25 cellular contexts compared by ENCODE assay signal in the genomic region with DNA sequence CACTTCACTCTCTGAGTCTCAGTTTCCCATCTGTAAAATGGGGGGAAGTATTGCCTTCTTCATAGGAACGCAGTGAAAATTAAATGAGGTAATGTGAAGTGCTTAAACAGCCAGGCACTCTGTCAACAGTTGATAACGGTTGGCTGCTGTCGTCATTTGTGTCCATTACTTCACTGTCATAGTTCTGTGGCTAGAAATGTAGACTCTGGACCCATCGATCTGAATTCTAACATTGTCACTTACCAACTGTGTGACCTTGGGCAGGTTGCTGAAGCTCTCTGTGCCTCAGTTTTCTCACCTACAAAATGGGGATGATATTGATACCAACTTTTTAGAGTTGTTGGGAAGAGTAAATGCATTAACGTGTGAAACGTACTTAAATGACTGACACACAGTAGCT.
DNase-seq lines count a peak whose midpoint lies in the region; ATAC-seq, FAIRE-seq and TF ChIP-seq lines count a peak whose summit lies in the region.
"Had no signal": no experiment of that assay in that cellular context is flagged by ENCODE, and none has a peak within 500 bp of the region (broad histone marks: within the 10 kb centered on the region; RNA-seq: fewer than 3 reads in every experiment).

No MANE protein-coding gene starts in this region.

- no peak for TF ChIP-seq POLR2A in HepG2 (IDR thresholded peaks at IDR 0.05; ENCODE audit: insufficient read depth in 1 of 2, low read depth in 2 of 2, low read length in 2 of 2)
- no peak for TF ChIP-seq POLR2A in right lobe of liver (IDR thresholded peaks at IDR 0.05)

- no peaks in the 10 kb centered on the region for H4K20me1 ChIP-seq in HepG2 (ENCODE audit: insufficient read depth, low read length)
- H4K20me1 ChIP-seq: BLaER1 treated with 17β-estradiol and CSF1 and Interleukin-3, amounts not matched to agents 10 nM and 100 nM had no signal

- POLR2A ChIA-PET in HepG2 (lab: Yijun Ruan, JAX): no interaction called here

- no peak overlapping the region for H3K9ac ChIP-seq in HepG2 (ENCODE audit: insufficient read depth, low read depth, low read length)
- H3K9ac ChIP-seq: BLaER1 treated with 17β-estradiol and CSF1 and Interleukin-3, amounts not matched to agents 10 nM and 100 nM had no signal

- DNase-seq in HepG2 (ENCODE audit: low spot score) (peak; percentile 35), right lobe of liver (no peak), ecto neural progenitor cell (ENCODE audit: low spot score) (peak; percentile 12), left lobe of liver (ENCODE audit: low spot score) (peak; percentile 4), HK-2 (ENCODE audit: unreplicated experiment) (no peak), NCI-H2081 (lab: John Stamatoyannopoulos, UW) (no peak)
- DNase-seq: 8988T; ACHN; AML-193; BE2C; CD4-positive, alpha-beta T cell; CD8-positive, alpha-beta memory T cell; DMS 273 treated with DMSO at 0.1 percent for 48 hours; DMS79; EL; GF-D8; H9; HFFc6 had no signal

- no peaks in the 10 kb centered on the region for H3K4me1 ChIP-seq in HepG2 (ENCODE audit: insufficient read depth, low read length)
- H3K4me1 ChIP-seq in right lobe of liver: no peaks in the 10 kb centered on the region
- H3K4me1 ChIP-seq: A549, BE2C had no signal

- FAIRE-seq in HepG2 (lab: Jason Lieb, UNC): no peak
- FAIRE-seq: A549, D721Med, GM12891, GM18507 had no signal

- TF ChIP-seq RAD21 in HepG2 (CRISPR knock-in tag; IDR thresholded peaks at IDR 0.05): no peak

- 22% methylated on average over 6 of the region's 6 CpGs for WGBS in HepG2 (ENCODE audit: low lambda C conversion rate)
- 47% methylated on average over 5 of the region's 6 CpGs for WGBS in right lobe of liver (ENCODE audit: insufficient coverage, low coverage, low lambda C conversion rate, missing lambda C conversion rate)

- TF ChIP-seq CTCF in HepG2 (CRISPR knock-in tag; IDR thresholded peaks at IDR 0.05) (no peak), right lobe of liver (IDR thresholded peaks at IDR 0.05) (no peak)

- no peak overlapping the region for H3K4me2 ChIP-seq in HepG2 (ENCODE audit: low read depth, low read length)
- H3K4me2 ChIP-seq: A549; BLaER1 treated with 17β-estradiol and CSF1 and Interleukin-3, amounts not matched to agents 10 nM and 100 nM; GM23338 had no signal

- H3K79me2 ChIP-seq in HepG2 (ENCODE audit: insufficient read depth, low read length): no peaks in the 10 kb centered on the region

- H3K27me3 ChIP-seq in HepG2 (ENCODE audit: control insufficient read depth in 1 of 2, insufficient read depth in 2 of 2, low read length in 2 of 2) (peaks cover under 1 to 8% of the 10 kb centered on the region in 2 experiments; a peak in 2 of 5 replicates), right lobe of liver (no peaks in the 10 kb centered on the region)
- H3K27me3 ChIP-seq: BE2C; BLaER1 treated with 17β-estradiol and CSF1 and Interleukin-3, amounts not matched to agents 10 nM and 100 nM had no signal

- H2AFZ ChIP-seq in HepG2 (ENCODE audit: low read length): no peak overlapping the region
- H2AFZ ChIP-seq: GM23338 had no signal

- intact Hi-C loops in HepG2 (cut with micrococcal nuclease; ENCODE audit: unreplicated experiment) (no loop called here), right lobe of liver (cut with DNase I) (no loop called here)

- no peak overlapping the region for H3K27ac ChIP-seq in HepG2 (ENCODE audit: extremely low read length, insufficient read depth, low read length)
- no peak overlapping the region for H3K27ac ChIP-seq in right lobe of liver
- H3K27ac ChIP-seq: A549; BLaER1 treated with 17β-estradiol and CSF1 and Interleukin-3, amounts not matched to agents 10 nM and 100 nM had no signal

- no peak for ATAC-seq in HepG2
- no peak for ATAC-seq in right lobe of liver
- ATAC-seq in left lobe of liver: no peak
- ATAC-seq: A549, GM23338, HCT116 had no signal

- H3K9me3 ChIP-seq in HepG2 (ENCODE audit: low read length) (no peaks in the 10 kb centered on the region), right lobe of liver (no peaks in the 10 kb centered on the region)
- H3K9me3 ChIP-seq: A549; BE2C; BLaER1 treated with 17β-estradiol and CSF1 and Interleukin-3, amounts not matched to agents 10 nM and 100 nM had no signal

- in situ Hi-C loops in HepG2 (cut with HindIII; ENCODE audit: extremely low pct_ligation_motif_present, low pct_unique_long_range_greater_than_20kb): loop anchor here (25.0 kb wide), 1 partner anchor 698 kb away; no protein-coding TSS in a partner anchor

- no peaks in the 10 kb centered on the region for H3K36me3 ChIP-seq in HepG2 (replicated peaks in 1 of 2; ENCODE audit: control insufficient read depth in 1 of 2, insufficient read depth in 2 of 2, low read length in 2 of 2)
- H3K36me3 ChIP-seq in right lobe of liver: no peaks in the 10 kb centered on the region
- H3K36me3 ChIP-seq: BE2C; BLaER1 treated with 17β-estradiol and CSF1 and Interleukin-3, amounts not matched to agents 10 nM and 100 nM had no signal

- TF ChIP-seq EP300 in HepG2 (IDR thresholded peaks at IDR 0.05; ENCODE audit: low read depth in 2 of 2, low read length in 2 of 2) (no peak), HepG2 (CRISPR knock-in tag; IDR thresholded peaks at IDR 0.05; ENCODE audit: borderline replicate concordance) (no peak)

- BruUV-seq in HepG2 (replicated peaks; lab: Mats Ljungman, UMichigan): no TSS peak

- CTCF ChIA-PET in HepG2 (lab: Yijun Ruan, JAX; ENCODE audit: low intra/inter-chr PET ratio, low total read pairs): no interaction called here

- H3K4me3 ChIP-seq in HepG2 (replicated peaks in 1 of 3; ENCODE audit: insufficient read depth in 1 of 3, low read depth in 2 of 3, low read length in 3 of 3) (no peak overlapping the region), right lobe of liver (no peak overlapping the region)
- H3K4me3 ChIP-seq: A549; BLaER1 treated with 17β-estradiol and CSF1 and Interleukin-3, amounts not matched to agents 10 nM and 100 nM; GM23338 had no signal

TF ChIP-seq in HepG2, 621 proteins besides CTCF, POLR2A, EP300 and RAD21 (continues in another document):
- TF ChIP-seq CCAR2 (optimal IDR thresholded peaks at IDR 0.05; ENCODE audit: low read depth, low read length) (no peak), SP2 (CRISPR knock-in tag; IDR thresholded peaks at IDR 0.05) (no peak), PAWR (CRISPR knock-in tag; IDR thresholded peaks at IDR 0.05; ENCODE audit: borderline replicate concordance) (no peak), ZMYM3 (CRISPR knock-in tag; IDR thresholded peaks at IDR 0.05) (peak; percentile 81), NFYC (CRISPR knock-in tag; IDR thresholded peaks at IDR 0.05) (no peak), ZNF772 (CRISPR knock-in tag; IDR thresholded peaks at IDR 0.05) (no peak), TBP (CRISPR knock-in tag; IDR thresholded peaks at IDR 0.05) (no peak), SRSF9 (IDR thresholded peaks at IDR 0.05; ENCODE audit: borderline replicate concordance, insufficient read depth, low read depth, low read length, poor library complexity, severe bottlenecking) (no peak), ZBTB1 (CRISPR knock-in tag; IDR thresholded peaks at IDR 0.05; ENCODE audit: borderline replicate concordance) (no peak), CREB1 (IDR thresholded peaks at IDR 0.05) (peak; percentile 61), CREB1 (CRISPR knock-in tag; IDR thresholded peaks at IDR 0.05) (peak; percentile 36; the same call in 1 of the 2 replicates), REL (CRISPR knock-in tag; conservative IDR thresholded peaks at IDR 0.05) (no peak), HOXA3 (CRISPR knock-in tag; IDR thresholded peaks at IDR 0.05) (peak; percentile 27; the same call in 1 of the 2 replicates), SOX13 (IDR thresholded peaks at IDR 0.05) (no peak), SOX13 (CRISPR knock-in tag; conservative IDR thresholded peaks at IDR 0.05 in 1 of 2, IDR thresholded peaks at IDR 0.05 in 1 of 2) (no peak), SUZ12 (IDR thresholded peaks at IDR 0.05; ENCODE audit: low read depth, low read length) (no peak), ONECUT2 (CRISPR knock-in tag; IDR thresholded peaks at IDR 0.05) (no peak), ZNF253 (CRISPR knock-in tag; IDR thresholded peaks at IDR 0.05; ENCODE audit: borderline replicate concordance) (no peak), GPN1 (CRISPR knock-in tag; IDR thresholded peaks at IDR 0.05; ENCODE audit: borderline replicate concordance) (no peak), ZNF607 (CRISPR knock-in tag; IDR thresholded peaks at IDR 0.05; ENCODE audit: borderline replicate concordance) (no peak), ZBTB21 (CRISPR knock-in tag; IDR thresholded peaks at IDR 0.05) (peak; percentile 93), SATB2 (CRISPR knock-in tag; IDR thresholded peaks at IDR 0.05) (no peak), SYNCRIP (IDR thresholded peaks at IDR 0.05; ENCODE audit: insufficient read depth, low read depth, low read length) (no peak), HNRNPK (IDR thresholded peaks at IDR 0.05; ENCODE audit: low read depth, low read length, poor library complexity, severe bottlenecking) (no peak), ZNF629 (CRISPR knock-in tag; conservative IDR thresholded peaks at IDR 0.05) (peak; percentile 91), SP1 (IDR thresholded peaks at IDR 0.05) (no peak), SP1 (CRISPR knock-in tag; IDR thresholded peaks at IDR 0.05) (no peak), DNMT3B (CRISPR knock-in tag; conservative IDR thresholded peaks at IDR 0.05) (no peak), SALL1 (CRISPR knock-in tag; IDR thresholded peaks at IDR 0.05) (no peak), ARHGAP35 (CRISPR knock-in tag; IDR thresholded peaks at IDR 0.05; ENCODE audit: borderline replicate concordance) (no peak)
- TF ChIP-seq, protein P1, sequence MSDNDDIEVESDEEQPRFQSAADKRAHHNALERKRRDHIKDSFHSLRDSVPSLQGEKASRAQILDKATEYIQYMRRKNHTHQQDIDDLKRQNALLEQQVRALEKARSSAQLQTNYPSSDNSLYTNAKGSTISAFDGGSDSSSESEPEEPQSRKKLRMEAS (IDR thresholded peaks at IDR 0.05): no peak

Comparison
In these comparisons a context has a peak if more than half of its experiments do, and no peak if none do; other contexts are left out.
1. DNase-seq: peak in HepG2 (single experiment), ecto neural progenitor cell (single experiment) and left lobe of liver (single experiment); none in right lobe of liver (0 of 3), HK-2 (single experiment) and NCI-H2081 (0 of 2).